ENCODE assay signal across 30 cellular contexts in genomic region chr2:115771516-115771915, GRCh38.
"Had no signal": no experiment of that assay in that cellular context is flagged by ENCODE, and none has a peak within 500 bp of the region (broad histone marks: within the 10 kb centered on the region; RNA-seq: fewer than 3 reads in every experiment).

No MANE protein-coding gene starts in this region.

- H3K4me3 ChIP-seq: lung, neural progenitor cell, psoas muscle, skin epidermis, stomach, testis, thyroid gland, transverse colon, upper lobe of left lung, vagina had no signal

- DNase-seq: hippocampal formation; kidney glomerular epithelial cell; left cardiac atrium; mesendoderm; naive B cell; natural killer cell; nephron progenitor cell; occipital lobe; psoas muscle; stimulated activated CD4-positive, alpha-beta T cell treated with anti-CD3 and anti-CD28 coated beads, Interleukin-12 subunit alpha, Interleukin-12 subunit beta, amount 100 ng/mL, for 4 hours; stimulated activated CD4-positive, alpha-beta T cell treated with anti-CD3 and anti-CD28 coated beads, Interleukin-15, amount 100 ng/mL, for 24 hours; stimulated activated CD4-positive, alpha-beta T cell treated with anti-CD3 and anti-CD28 coated beads, Interleukin-2, amount 100 ng/mL, for 24 hours; stimulated activated CD4-positive, alpha-beta T cell treated with anti-CD3 and anti-CD28 coated beads, Interleukin-4, amount 100 ng/mL, for 1 hour; stimulated activated naive B cell treated with anti-CD40 and anti-IgM and Interleukin-4, amounts not matched to agents 10 μg/mL and 1 μg/mL and 100 μg/mL, for 72 hours; stimulated activated naive CD8-positive, alpha-beta T cell treated with anti-CD3 and anti-CD28 coated beads, Interleukin-15, Interleukin-2, amounts not matched to agents 100 U/mL and 50 U/mL, for 24 hours; stomach; testis; thyroid gland; transverse colon; upper lobe of left lung had no signal

- H3K9ac ChIP-seq: neural progenitor cell, parathyroid adenoma had no signal

- H3K27ac ChIP-seq: neural progenitor cell, neutrophil, parathyroid adenoma, psoas muscle, skin epidermis, stomach, testis, thyroid gland, transverse colon, upper lobe of left lung, vagina had no signal

- H3K4me2 ChIP-seq: neural progenitor cell had no signal

- H3K36me3 ChIP-seq: neural progenitor cell, neutrophil, stomach, thyroid gland, transverse colon, upper lobe of left lung, vagina had no signal

- H3K36me3 Mint-ChIP-seq: naive B cell; natural killer cell; neural progenitor cell; stimulated activated naive B cell treated with anti-CD40 and anti-IgM and Interleukin-4, amounts not matched to agents 10 μg/mL and 1 μg/mL and 100 μg/mL, for 72 hours had no signal

- H3K27ac Mint-ChIP-seq: mesothelial cell of epicardium; naive B cell; natural killer cell; nephron progenitor cell; neural progenitor cell; stimulated activated naive B cell treated with anti-CD40 and anti-IgM and Interleukin-4, amounts not matched to agents 10 μg/mL and 1 μg/mL and 100 μg/mL, for 72 hours had no signal

- H3K4me3 Mint-ChIP-seq: mesothelial cell of epicardium; naive B cell; natural killer cell; nephron progenitor cell; neural progenitor cell; stimulated activated naive B cell treated with anti-CD40 and anti-IgM and Interleukin-4, amounts not matched to agents 10 μg/mL and 1 μg/mL and 100 μg/mL, for 72 hours had no signal

- H3K9me3 Mint-ChIP-seq: mesothelial cell of epicardium, nephron progenitor cell, neural progenitor cell had no signal

- ATAC-seq: left lobe of liver; natural killer cell; psoas muscle; sciatic nerve; stimulated activated naive B cell treated with anti-CD40 and anti-IgM and Interleukin-4, amounts not matched to agents 10 μg/mL and 1 μg/mL and 100 μg/mL, for 72 hours; stimulated activated naive CD8-positive, alpha-beta T cell treated with anti-CD3 and anti-CD28 coated beads, Interleukin-15, Interleukin-2, amounts not matched to agents 100 U/mL and 50 U/mL, for 24 hours had no signal

- FAIRE-seq: keratinocyte had no signal

- H3K79me2 ChIP-seq: parathyroid adenoma had no signal

- H3K27me3 Mint-ChIP-seq: naive B cell; stimulated activated naive B cell treated with anti-CD40 and anti-IgM and Interleukin-4, amounts not matched to agents 10 μg/mL and 1 μg/mL and 100 μg/mL, for 72 hours had no signal

- H2AFZ ChIP-seq: neural progenitor cell, parathyroid adenoma had no signal

- H3K9me3 ChIP-seq: neutrophil, psoas muscle, testis, thyroid gland, transverse colon, upper lobe of left lung, vagina had no signal

- H3K4me1 Mint-ChIP-seq: naive B cell; natural killer cell; nephron progenitor cell; neural progenitor cell; stimulated activated naive B cell treated with anti-CD40 and anti-IgM and Interleukin-4, amounts not matched to agents 10 μg/mL and 1 μg/mL and 100 μg/mL, for 72 hours had no signal

- H3K4me1 ChIP-seq: neural progenitor cell, parathyroid adenoma, psoas muscle, stomach, testis, thyroid gland, transverse colon, upper lobe of left lung, vagina had no signal

- H3K27me3 ChIP-seq: neural progenitor cell, neutrophil, stomach, testis, thyroid gland, transverse colon, upper lobe of left lung, vagina had no signal
